Comparison of ENCODE assay signal across 20 cellular contexts in genomic region chr14:86405250-86405649, GRCh38.
"Had no signal": no experiment of that assay in that cellular context is flagged by ENCODE, and none has a peak within 500 bp of the region (broad histone marks: within the 10 kb centered on the region; RNA-seq: fewer than 3 reads in every experiment).

No MANE protein-coding gene starts in this region.

- H3K36me3 ChIP-seq: colonic mucosa, neutrophil, sigmoid colon, stomach, thoracic aorta, transverse colon had no signal

- H3K36me3 Mint-ChIP-seq: stimulated activated naive B cell treated with anti-CD40 and anti-IgM and Interleukin-4, amounts not matched to agents 10 μg/mL and 1 μg/mL and 100 μg/mL, for 72 hours had no signal

- H3K27ac ChIP-seq: colonic mucosa, neutrophil, sigmoid colon, skin epidermis, stomach, thoracic aorta, transverse colon had no signal

- DNase-seq: cerebellar nuclear complex; colonic mucosa; effector CD4-positive, alpha-beta T cell; endodermal cell; erythroblast; left cardiac atrium; left ventricle myocardium superior; naive thymus-derived CD4-positive, alpha-beta T cell; posterior cingulate gyrus; sigmoid colon; stimulated activated CD4-positive, alpha-beta T cell treated with anti-CD3 and anti-CD28 coated beads, Interleukin-2, amount 100 ng/mL, for 24 hours; stimulated activated CD4-positive, alpha-beta T cell treated with anti-CD3 and anti-CD28 coated beads, Interleukin-4, amount 100 ng/mL, for 4 hours; stimulated activated naive B cell treated with anti-CD40 and anti-IgM and Interleukin-4, amounts not matched to agents 10 μg/mL and 1 μg/mL and 100 μg/mL, for 72 hours; stomach; substantia nigra; transverse colon had no signal

- H3K4me1 Mint-ChIP-seq: naive thymus-derived CD4-positive, alpha-beta T cell; stimulated activated naive B cell treated with anti-CD40 and anti-IgM and Interleukin-4, amounts not matched to agents 10 μg/mL and 1 μg/mL and 100 μg/mL, for 72 hours had no signal

- ATAC-seq: left cardiac atrium; left ventricle myocardium superior; naive thymus-derived CD4-positive, alpha-beta T cell; stimulated activated naive B cell treated with anti-CD40 and anti-IgM and Interleukin-4, amounts not matched to agents 10 μg/mL and 1 μg/mL and 100 μg/mL, for 72 hours had no signal

- H3K4me3 Mint-ChIP-seq: endodermal cell; naive thymus-derived CD4-positive, alpha-beta T cell; stimulated activated naive B cell treated with anti-CD40 and anti-IgM and Interleukin-4, amounts not matched to agents 10 μg/mL and 1 μg/mL and 100 μg/mL, for 72 hours had no signal

- H3K4me1 ChIP-seq: colonic mucosa, sigmoid colon, stomach, transverse colon had no signal

- H3K27me3 ChIP-seq: colonic mucosa, neutrophil, sigmoid colon, stomach, transverse colon had no signal

- H3K4me3 ChIP-seq: colonic mucosa, lung, sigmoid colon, skin epidermis, stomach, thoracic aorta, transverse colon had no signal

- H3K9me3 ChIP-seq: colonic mucosa, sigmoid colon, stomach, thoracic aorta, transverse colon had no signal

- H3K27me3 Mint-ChIP-seq: naive thymus-derived CD4-positive, alpha-beta T cell; stimulated activated naive B cell treated with anti-CD40 and anti-IgM and Interleukin-4, amounts not matched to agents 10 μg/mL and 1 μg/mL and 100 μg/mL, for 72 hours had no signal

- H3K27ac Mint-ChIP-seq: endodermal cell; naive thymus-derived CD4-positive, alpha-beta T cell; stimulated activated naive B cell treated with anti-CD40 and anti-IgM and Interleukin-4, amounts not matched to agents 10 μg/mL and 1 μg/mL and 100 μg/mL, for 72 hours had no signal
